Comparison of ENCODE assay signal across 28 cellular contexts in the genomic region with DNA sequence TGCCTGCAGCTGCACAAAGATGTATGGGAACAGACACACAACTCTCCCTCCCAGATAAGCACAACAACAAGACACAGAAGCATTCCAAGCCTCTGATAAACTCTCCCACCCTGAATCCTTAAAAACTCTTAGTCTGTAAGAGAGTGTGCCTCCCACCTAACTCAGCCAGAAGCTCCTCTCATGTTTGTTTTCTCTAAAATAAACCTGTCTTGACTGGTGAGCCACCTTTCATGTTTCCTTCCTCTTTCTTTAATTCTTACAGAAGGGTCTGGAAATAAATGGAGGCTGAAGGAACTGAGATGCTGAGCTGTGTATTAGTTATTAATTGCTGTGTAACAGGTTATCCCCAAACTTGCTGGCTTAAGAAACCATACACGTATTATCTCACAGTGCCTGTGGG. TPM values are rescaled to one million over a fixed set of nuclear protein-coding genes. Genes with fewer than 3 reads are reported as not detected.
"Had no signal": no experiment of that assay in that cellular context is flagged by ENCODE, and none has a peak within 500 bp of the region (broad histone marks: within the 10 kb centered on the region; RNA-seq: fewer than 3 reads in every experiment).

No MANE protein-coding gene starts in this region.

- H3K4me1 Mint-ChIP-seq: T-cell had no signal

- DNase-seq: activated CD4-positive, alpha-beta memory T cell treated with anti-CD3 and anti-CD28 coated beads, Interleukin-2, amount 10 ng/mL, durations not matched to agents 7 days and 5 days; activated CD4-positive, alpha-beta T cell treated with anti-CD3 and anti-CD28 coated beads for 36 hours; activated CD4-positive, alpha-beta T cell treated with anti-CD3 and anti-CD28 coated beads, Interleukin-2, amount 50 U/mL, for 1 hour; activated CD4-positive, CD25-positive, alpha-beta regulatory T cell; activated gamma-delta T cell treated with Interleukin-2 at 50 U/mL for 16 hours; activated naive CD4-positive, alpha-beta T cell treated with anti-CD3 and anti-CD28 coated beads, Interleukin-2, amount 10 ng/mL, durations not matched to agents 7 days and 5 days; activated naive CD8-positive, alpha-beta T cell treated with anti-CD3 and anti-CD28 coated beads for 36 hours; activated T-cell treated with anti-CD3 and anti-CD28 coated beads for 4 hours; activated T-cell treated with anti-CD3 and anti-CD28 coated beads, Interleukin-2, amount 50 U/mL, for 48 hours; cerebellar nuclear complex; Kasumi-1; NCI-H1092 treated with DMSO at 0.1 percent for 48 hours; NCI-H1436; NCI-H1694 treated with DMSO at 0.1 percent for 48 hours; NCI-H2029 treated with DMSO at 0.1 percent for 48 hours; NCI-H345; NCI-H510A; NCI-H526 treated with DMSO at 0.1 percent for 48 hours; NCI-H82; RPMI8226; T-cell; T-helper 2 cell; T1000 had no signal

- H3K27me3 Mint-ChIP-seq: activated CD4-positive, alpha-beta T cell treated with anti-CD3 and anti-CD28 coated beads for 36 hours; activated naive CD8-positive, alpha-beta T cell treated with anti-CD3 and anti-CD28 coated beads for 36 hours had no signal

- H3K27ac Mint-ChIP-seq: activated CD4-positive, alpha-beta memory T cell treated with anti-CD3 and anti-CD28 coated beads, Interleukin-2, amount 10 ng/mL, durations not matched to agents 7 days and 5 days; activated CD4-positive, alpha-beta T cell treated with anti-CD3 and anti-CD28 coated beads for 36 hours; activated naive CD4-positive, alpha-beta T cell treated with anti-CD3 and anti-CD28 coated beads, Interleukin-2, amount 10 ng/mL, durations not matched to agents 7 days and 5 days; activated naive CD8-positive, alpha-beta T cell treated with anti-CD3 and anti-CD28 coated beads for 36 hours; activated T-helper 2 cell treated with anti-CD3 and anti-CD28 coated beads, Interferon-gamma antibody, Interleukin-2, Interleukin-4, amounts not matched to agents 10 μg/mL and 5 μg/mL and 100 μg/mL, durations not matched to agents 14 hours and 24 hours and 36 hours; T-cell had no signal

- H3K4me3 Mint-ChIP-seq: activated CD4-positive, alpha-beta memory T cell treated with anti-CD3 and anti-CD28 coated beads, Interleukin-2, amount 10 ng/mL, durations not matched to agents 7 days and 5 days; activated CD4-positive, alpha-beta T cell treated with anti-CD3 and anti-CD28 coated beads for 36 hours; activated naive CD4-positive, alpha-beta T cell treated with anti-CD3 and anti-CD28 coated beads, Interleukin-2, amount 10 ng/mL, durations not matched to agents 7 days and 5 days; activated naive CD8-positive, alpha-beta T cell treated with anti-CD3 and anti-CD28 coated beads for 36 hours; T-cell had no signal

- H3K9me3 Mint-ChIP-seq: activated CD4-positive, alpha-beta memory T cell treated with anti-CD3 and anti-CD28 coated beads, Interleukin-2, amount 10 ng/mL, durations not matched to agents 7 days and 5 days; activated naive CD4-positive, alpha-beta T cell treated with anti-CD3 and anti-CD28 coated beads, Interleukin-2, amount 10 ng/mL, durations not matched to agents 7 days and 5 days; activated naive CD8-positive, alpha-beta T cell treated with anti-CD3 and anti-CD28 coated beads for 36 hours; activated T-helper 2 cell treated with anti-CD3 and anti-CD28 coated beads, Interferon-gamma antibody, Interleukin-2, Interleukin-4, amounts not matched to agents 10 μg/mL and 5 μg/mL and 100 μg/mL, durations not matched to agents 14 hours and 24 hours and 36 hours; T-cell had no signal

- H3K4me3 ChIP-seq: SK-N-MC had no signal

- ATAC-seq: activated CD4-positive, alpha-beta T cell treated with anti-CD3 and anti-CD28 coated beads for 36 hours; Right ventricle myocardium inferior; T-cell had no signal

- H3K36me3 Mint-ChIP-seq: activated naive CD4-positive, alpha-beta T cell treated with anti-CD3 and anti-CD28 coated beads, Interleukin-2, amount 10 ng/mL, durations not matched to agents 7 days and 5 days; activated naive CD8-positive, alpha-beta T cell treated with anti-CD3 and anti-CD28 coated beads for 36 hours; T-cell had no signal

RNA-seq across cellular contexts. Expression of gene MEOX1, which starts 57.2 kb away (rescaled TPM):
- total RNA-seq: M059J, OCI-LY7 had no signal

RNA-seq across cellular contexts. Expression of gene ETV4, which starts 58.4 kb away (rescaled TPM):
- total RNA-seq: OCI-LY7 had no signal
